In the genomic region with DNA sequence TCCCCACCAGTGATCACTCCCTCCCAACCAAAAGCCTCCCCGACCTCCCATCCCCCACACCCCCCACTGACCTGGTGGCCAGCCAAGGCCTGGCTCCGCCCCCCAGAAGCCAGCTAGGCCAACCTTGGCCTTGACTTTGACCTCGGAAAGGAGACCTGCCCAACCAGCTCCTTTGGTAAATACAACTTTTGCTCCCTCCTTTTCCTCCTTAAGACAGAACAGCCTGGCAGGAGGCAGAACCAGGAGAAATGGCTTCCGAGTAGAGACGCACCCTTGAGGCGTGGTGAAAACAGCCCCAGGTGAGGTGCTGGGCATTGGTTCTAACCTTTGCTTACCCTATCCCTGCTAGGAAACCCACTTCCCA, we compare ENCODE assay signal across 12 cellular contexts. TPM values are rescaled to one million over a fixed set of nuclear protein-coding genes. Genes with fewer than 3 reads are reported as not detected.
DNase-seq lines count a peak whose midpoint lies in the region; ATAC-seq and TF ChIP-seq lines count a peak whose summit lies in the region.
"Had no signal": no experiment of that assay in that cellular context is flagged by ENCODE, and none has a peak within 500 bp of the region (broad histone marks: within the 10 kb centered on the region; RNA-seq: fewer than 3 reads in every experiment).

No MANE protein-coding gene starts in this region.

- H3K36me3 ChIP-seq in left ventricle myocardium inferior (no peaks in the 10 kb centered on the region), endodermal cell (ENCODE audit: control insufficient read depth, insufficient read depth, low read length) (no peaks in the 10 kb centered on the region), mucosa of stomach (ENCODE audit: control insufficient read depth, insufficient read depth, low read length) (no peaks in the 10 kb centered on the region), uterus (no peaks in the 10 kb centered on the region)

- no peak overlapping the region for H3K4me3 Mint-ChIP-seq in endodermal cell
- H3K4me3 Mint-ChIP-seq in activated T-helper 2 cell treated with anti-CD3 and anti-CD28 coated beads, Interferon-gamma antibody, Interleukin-2, Interleukin-4, amounts not matched to agents 10 μg/mL and 5 μg/mL and 100 μg/mL, durations not matched to agents 14 hours and 24 hours and 36 hours (ENCODE audit: low read depth), result no peak overlapping the region
- H3K4me3 Mint-ChIP-seq: activated T-helper 1 cell treated with anti-CD3 and anti-CD28 coated beads, Interleukin-12 subunit alpha, Interleukin-12 subunit beta, Interleukin-2, Interleukin-4 antibody, amounts not matched to agents 30 ng/mL and 10 ng/mL and 1 ng/mL, durations not matched to agents 14 hours and 24 hours and 36 hours had no signal

- DNase-seq in left cardiac atrium (no peak), left ventricle myocardium inferior (no peak), endodermal cell (peak; percentile 89), uterus (peak in 1 of 2 donors; percentile 23), KG1 (lab: John Stamatoyannopoulos, UW) (no peak)
- DNase-seq in activated T-helper 2 cell treated with anti-CD3 and anti-CD28 coated beads, Interferon-gamma antibody, Interleukin-2, Interleukin-4, amounts not matched to agents 10 μg/mL and 5 μg/mL and 100 μg/mL, durations not matched to agents 14 hours and 24 hours and 36 hours (ENCODE audit: low spot score), result no peak
- DNase-seq: cerebellar nuclear complex, foreskin keratinocyte, NCI-H146 had no signal

- TF ChIP-seq POLR2A in uterus (IDR thresholded peaks at IDR 0.05), result no peak

- H3K9me3 ChIP-seq in left ventricle myocardium inferior (replicated peaks) (no peaks in the 10 kb centered on the region), endodermal cell (ENCODE audit: control insufficient read depth, low read length) (no peaks in the 10 kb centered on the region), mucosa of stomach (ENCODE audit: control insufficient read depth, low read length) (no peaks in the 10 kb centered on the region), uterus (no peaks in the 10 kb centered on the region)

- ATAC-seq in left cardiac atrium (peak; percentile 25 to 28), GM18498 (IDR thresholded peaks at IDR 0.05; ENCODE audit: unreplicated experiment) (no peak)

- 58% methylated on average over 6 of the region's 6 CpGs; no CpG with 5 or more reads in 1 of the 2 experiments for WGBS in endodermal cell (ENCODE audit: insufficient coverage in 1 of 2, insufficient read length in 1 of 2), 2 experiments

- H3K4me1 ChIP-seq in left ventricle myocardium inferior (peaks cover 37% of the 10 kb centered on the region), endodermal cell (ENCODE audit: control insufficient read depth, insufficient read depth, low read length) (peaks cover 17% of the 10 kb centered on the region), mucosa of stomach (ENCODE audit: control insufficient read depth, insufficient read depth, low read length) (peaks cover 89% of the 10 kb centered on the region), uterus (no peaks in the 10 kb centered on the region)
- H3K4me1 ChIP-seq: foreskin keratinocyte had no signal

- H3K4me3 ChIP-seq in left ventricle myocardium inferior (no peak overlapping the region), endodermal cell (ENCODE audit: low read length) (no peak overlapping the region), mucosa of stomach (ENCODE audit: low read length) (peak overlapping the region; percentile 41), uterus (no peak overlapping the region)

- H3K27ac ChIP-seq in left ventricle myocardium inferior (replicated peaks) (no peak overlapping the region), endodermal cell (ENCODE audit: low read depth, low read length) (no peak overlapping the region), uterus (peak overlapping the region; percentile 5 to 29)
- H3K27ac ChIP-seq: foreskin keratinocyte had no signal

- no peaks in the 10 kb centered on the region for H3K27me3 ChIP-seq in left ventricle myocardium inferior (ENCODE audit: low read depth)
- H3K27me3 ChIP-seq in endodermal cell (ENCODE audit: control insufficient read depth, insufficient read depth, low read length, poor library complexity, severe bottlenecking), result peaks cover 6% of the 10 kb centered on the region
- no peaks in the 10 kb centered on the region for H3K27me3 ChIP-seq in mucosa of stomach (ENCODE audit: control insufficient read depth, insufficient read depth, low read length)
- no peaks in the 10 kb centered on the region for H3K27me3 ChIP-seq in uterus

- no peak for TF ChIP-seq CTCF in left ventricle myocardium inferior (IDR thresholded peaks at IDR 0.05; ENCODE audit: borderline replicate concordance)
- TF ChIP-seq CTCF in endodermal cell (conservative IDR thresholded peaks at IDR 0.05), result no peak
- no peak for TF ChIP-seq CTCF in uterus (IDR thresholded peaks at IDR 0.05)

- H3K27ac Mint-ChIP-seq in endodermal cell, result peak overlapping the region; percentile 54
- no peak overlapping the region for H3K27ac Mint-ChIP-seq in activated T-helper 2 cell treated with anti-CD3 and anti-CD28 coated beads, Interferon-gamma antibody, Interleukin-2, Interleukin-4, amounts not matched to agents 10 μg/mL and 5 μg/mL and 100 μg/mL, durations not matched to agents 14 hours and 24 hours and 36 hours

- H3K36me3 Mint-ChIP-seq in endodermal cell (ENCODE audit: low read depth), result no peaks in the 10 kb centered on the region
- H3K36me3 Mint-ChIP-seq in activated T-helper 2 cell treated with anti-CD3 and anti-CD28 coated beads, Interferon-gamma antibody, Interleukin-2, Interleukin-4, amounts not matched to agents 10 μg/mL and 5 μg/mL and 100 μg/mL, durations not matched to agents 14 hours and 24 hours and 36 hours (ENCODE audit: low read depth), result no peaks in the 10 kb centered on the region

- no peaks in the 10 kb centered on the region for H3K9me3 Mint-ChIP-seq in endodermal cell
- no peaks in the 10 kb centered on the region for H3K9me3 Mint-ChIP-seq in activated T-helper 2 cell treated with anti-CD3 and anti-CD28 coated beads, Interferon-gamma antibody, Interleukin-2, Interleukin-4, amounts not matched to agents 10 μg/mL and 5 μg/mL and 100 μg/mL, durations not matched to agents 14 hours and 24 hours and 36 hours
- H3K9me3 Mint-ChIP-seq: activated T-helper 1 cell treated with anti-CD3 and anti-CD28 coated beads, Interleukin-12 subunit alpha, Interleukin-12 subunit beta, Interleukin-2, Interleukin-4 antibody, amounts not matched to agents 30 ng/mL and 10 ng/mL and 1 ng/mL, durations not matched to agents 14 hours and 24 hours and 36 hours had no signal

- peaks cover 9% of the 10 kb centered on the region for H3K27me3 Mint-ChIP-seq in endodermal cell (ENCODE audit: insufficient read depth)
- H3K27me3 Mint-ChIP-seq in activated T-helper 2 cell treated with anti-CD3 and anti-CD28 coated beads, Interferon-gamma antibody, Interleukin-2, Interleukin-4, amounts not matched to agents 10 μg/mL and 5 μg/mL and 100 μg/mL, durations not matched to agents 14 hours and 24 hours and 36 hours (ENCODE audit: low read depth), result no peaks in the 10 kb centered on the region

- H3K9ac ChIP-seq in endodermal cell (ENCODE audit: extremely low read depth, low read length, poor library complexity, severe bottlenecking) (no peak overlapping the region), mucosa of stomach (ENCODE audit: low read length) (peak overlapping the region; percentile 68)

- peaks cover 29% of the 10 kb centered on the region for H3K4me1 Mint-ChIP-seq in endodermal cell
- H3K4me1 Mint-ChIP-seq in activated T-helper 2 cell treated with anti-CD3 and anti-CD28 coated beads, Interferon-gamma antibody, Interleukin-2, Interleukin-4, amounts not matched to agents 10 μg/mL and 5 μg/mL and 100 μg/mL, durations not matched to agents 14 hours and 24 hours and 36 hours (ENCODE audit: low read depth), result peaks cover 25% of the 10 kb centered on the region

- intact Hi-C loops in left cardiac atrium (cut with DNase I), result no loop called here
- intact Hi-C loops in left ventricle myocardium inferior (cut with micrococcal nuclease), result no loop called here
- intact Hi-C loops in uterus (cut with DNase I; ENCODE audit: low total_unique reads), result no loop called here
- intact Hi-C loops in activated T-helper 2 cell treated with anti-CD3 and anti-CD28 coated beads, Interferon-gamma antibody, Interleukin-2, Interleukin-4, amounts not matched to agents 10 μg/mL and 5 μg/mL and 100 μg/mL, durations not matched to agents 14 hours and 24 hours and 36 hours (cut with micrococcal nuclease), result no loop called here

RNA-seq across cellular contexts. Expression of a gene that starts 27.0 kb away (rescaled TPM):
- total RNA-seq in left cardiac atrium (10 to 100 TPM; 23.6 to 31.1 TPM), left ventricle myocardium inferior (33.2 TPM), endodermal cell (10 to 100 TPM; 17.5 to 21.9 TPM), uterus (10 to 100 TPM; 13.3 to 38.2 (median 26.7) TPM)
- 19.0 TPM for polyA plus RNA-seq in endodermal cell (2013, experiment 1 of 2)
- polyA plus RNA-seq in endodermal cell (2013, experiment 2 of 2), result 20.8 TPM
- total RNA-seq in activated T-helper 2 cell treated with anti-CD3 and anti-CD28 coated beads, Interferon-gamma antibody, Interleukin-2, Interleukin-4, amounts not matched to agents 10 μg/mL and 5 μg/mL and 100 μg/mL, durations not matched to agents 14 hours and 24 hours and 36 hours, result 50.2 and 51.3 TPM in 2 replicates

Comparison
In these comparisons a context has a peak if more than half of its experiments do, and no peak if none do; other contexts are left out.
1. H3K27ac ChIP-seq: peak in uterus (2 of 2); none in left ventricle myocardium inferior (single experiment) and endodermal cell (single experiment).